8 cellular contexts compared by ENCODE assay signal in genomic region chr5:78647838-78648358, GRCh38. TPM values are rescaled to one million over a fixed set of nuclear protein-coding genes. Genes with fewer than 3 reads are reported as not detected.
DNase-seq lines count a peak whose midpoint lies in the region; ATAC-seq and TF ChIP-seq lines count a peak whose summit lies in the region.

No MANE protein-coding gene starts in this region.

- CTCF ChIA-PET in AG04449 (lab: Yijun Ruan, JAX) (interaction anchor here (0.5 to 1.4 kb wide), 10 partner anchors 13 to 328 kb away, joined by 3 to 4 read pairs (median 3); no protein-coding TSS in a partner anchor), PC-3 (lab: Charles Lee) (interaction anchor here (0.6 kb wide), 1 partner anchor 148 kb away, joined by 3 read pairs; no protein-coding TSS in a partner anchor)

- peak overlapping the region; percentile 66 for H3K27ac Mint-ChIP-seq in dendritic cell treated with granulocyte-macrophage colony-stimulating factor and Interleukin-4, amounts not matched to agents 40 ng/mL and 50 ng/mL, for 4 days

- no peaks in the 10 kb centered on the region for H3K9me3 ChIP-seq in PC-3 (ENCODE audit: low read length)
- H3K9me3 ChIP-seq in lung (ENCODE audit: control insufficient read depth in 2 of 2, insufficient read depth in 1 of 2, low read length in 1 of 2): no peaks in the 10 kb centered on the region
- H3K9me3 ChIP-seq in suprapubic skin: no peaks in the 10 kb centered on the region

- TF ChIP-seq CTCF in AG04449 (IDR thresholded peaks at IDR 0.05; ENCODE audit: insufficient read depth, low read length, missing control alignments) (peak; percentile 17), GM13976 (IDR thresholded peaks at IDR 0.05; ENCODE audit: borderline replicate concordance, control extremely low read depth, extremely low read depth, insufficient read depth, missing control alignments) (peak; percentile 32), PC-3 (conservative IDR thresholded peaks at IDR 0.05; ENCODE audit: low read depth, low read length) (no peak), lung (IDR thresholded peaks at IDR 0.05; ENCODE audit: control extremely low read depth, extremely low read depth) (no peak), suprapubic skin (IDR thresholded peaks at IDR 0.05) (no peak)

- peak overlapping the region; percentile 92 for H3K9ac ChIP-seq in PC-3 (ENCODE audit: low read length)

- H3K36me3 ChIP-seq in PC-3 (ENCODE audit: low read depth, low read length): 0 out of 2 replicates have a peak, but pooled peaks cover 4% of the 10 kb centered on the region
- no peaks in the 10 kb centered on the region for H3K36me3 ChIP-seq in lung (ENCODE audit: control insufficient read depth in 2 of 2, insufficient read depth in 2 of 2, low read length in 2 of 2)
- no peaks in the 10 kb centered on the region for H3K36me3 ChIP-seq in suprapubic skin

- TF ChIP-seq POLR2A in suprapubic skin (IDR thresholded peaks at IDR 0.05): no peak

- peaks cover 53% of the 10 kb centered on the region for H3K79me2 ChIP-seq in PC-3 (ENCODE audit: low read length)

- peaks cover 22% of the 10 kb centered on the region for H3K36me3 Mint-ChIP-seq in dendritic cell treated with granulocyte-macrophage colony-stimulating factor and Interleukin-4, amounts not matched to agents 40 ng/mL and 50 ng/mL, for 4 days (ENCODE audit: low read depth)

- no peaks in the 10 kb centered on the region for H3K9me2 ChIP-seq in PC-3 (replicated peaks; ENCODE audit: low read length)

- peaks cover 39% of the 10 kb centered on the region for H3K4me1 Mint-ChIP-seq in dendritic cell treated with granulocyte-macrophage colony-stimulating factor and Interleukin-4, amounts not matched to agents 40 ng/mL and 50 ng/mL, for 4 days (ENCODE audit: low read depth)

- ATAC-seq in HG02981 (IDR thresholded peaks at IDR 0.05; ENCODE audit: unreplicated experiment) (peak; percentile 26), PC-3 (peak; percentile 27), lung (ENCODE audit: insufficient read depth, low FRiP score) (peak; percentile 10)

- peak overlapping the region; percentile 70 for H3K27ac ChIP-seq in PC-3 (ENCODE audit: low read length)
- peak overlapping the region; percentile 87 to 94 for H3K27ac ChIP-seq in lung (ENCODE audit: low read depth in 1 of 2, low read length in 1 of 2)
- H3K27ac ChIP-seq in suprapubic skin: peak overlapping the region; percentile 95

- H3K4me3 ChIP-seq in AG04449 (ENCODE audit: low read depth, low read length) (peak overlapping the region; percentile 75), PC-3 (ENCODE audit: low read length) (peak overlapping the region; percentile 77), lung (peak overlapping the region; percentile 77), suprapubic skin (peak overlapping the region; percentile 85)

- peaks cover 6% of the 10 kb centered on the region; the same call in 1 of the 2 replicates for H4K20me1 ChIP-seq in PC-3 (ENCODE audit: low read length)

- BruUV-seq in PC-3 (replicated peaks; lab: Mats Ljungman, UMichigan): no TSS peak

- H2AFZ ChIP-seq in PC-3 (ENCODE audit: low read length): peak overlapping the region; percentile 54

- TF ChIP-seq EP300 in suprapubic skin (IDR thresholded peaks at IDR 0.05): no peak

- peak overlapping the region; percentile 87 for H3K4me3 Mint-ChIP-seq in dendritic cell treated with granulocyte-macrophage colony-stimulating factor and Interleukin-4, amounts not matched to agents 40 ng/mL and 50 ng/mL, for 4 days

- POLR2A ChIA-PET in AG04449 (lab: Yijun Ruan, JAX) (interaction anchor here (0.7 to 0.9 kb wide), 2 partner anchors 10 to 100 kb away, joined by 3 read pairs; no protein-coding TSS in a partner anchor), PC-3 (lab: Charles Lee; ENCODE audit: unreplicated experiment) (interaction anchor here (0.6 to 0.9 kb wide), 4 partner anchors 60 to 337 kb away, joined by 3 to 5 read pairs (median 3); partner anchors contain the start of gene ARSB)

- in situ Hi-C loops in GM13976 (cut with MboI; ENCODE audit: low sequenced_read_pairs, unreplicated experiment): no loop called here

- no peaks in the 10 kb centered on the region for H3F3A ChIP-seq in PC-3 (ENCODE audit: low read length, unreplicated experiment)

- 0 to 1% methylated on average over 37 to 47 of the region's 47 CpGs for WGBS in lung, 2 donors
- 0% methylated on average over 26 of the region's 47 CpGs for WGBS in suprapubic skin

- H3K4me2 ChIP-seq in PC-3 (ENCODE audit: low read length): peak overlapping the region; percentile 87

- DNase-seq in AG04449 (ENCODE audit: low read depth, low spot score) (no peak), GM13976 (ENCODE audit: low spot score) (peak; percentile 63), PC-3 (peak; percentile 39), lung (ENCODE audit: low spot score) (peak; percentile 49), suprapubic skin (ENCODE audit: low spot score in 2 of 2) (peak in 1 of 2 donors; percentile 70)
- DNase-seq in activated effector memory CD4-positive, alpha-beta T cell treated with anti-CD3 and anti-CD28 coated beads, Interleukin-2, amount 50 U/mL, for 16 hours: no peak

- H3K27me3 ChIP-seq in PC-3 (ENCODE audit: low read length) (no peaks in the 10 kb centered on the region), lung (ENCODE audit: control insufficient read depth, insufficient read depth) (no peaks in the 10 kb centered on the region), suprapubic skin (no peaks in the 10 kb centered on the region)

- peaks cover 26% of the 10 kb centered on the region for H3K27me3 Mint-ChIP-seq in dendritic cell treated with granulocyte-macrophage colony-stimulating factor and Interleukin-4, amounts not matched to agents 40 ng/mL and 50 ng/mL, for 4 days

- H3K4me1 ChIP-seq in PC-3 (ENCODE audit: insufficient read depth, low read length) (peaks cover 26% of the 10 kb centered on the region), lung (ENCODE audit: control insufficient read depth in 2 of 2, insufficient read depth in 2 of 2, low read length in 2 of 2) (peaks cover 0 to 4% of the 10 kb centered on the region in 2 donors), suprapubic skin (peaks cover 27% of the 10 kb centered on the region)

- H3K9me3 Mint-ChIP-seq in dendritic cell treated with granulocyte-macrophage colony-stimulating factor and Interleukin-4, amounts not matched to agents 40 ng/mL and 50 ng/mL, for 4 days: no peaks in the 10 kb centered on the region

- intact Hi-C loops in PC-3 (cut with micrococcal nuclease): loop anchor here (5.0 to 10.0 kb wide), 4 partner anchors 74 to 319 kb away; no protein-coding TSS in a partner anchor
- intact Hi-C loops in dendritic cell treated with granulocyte-macrophage colony-stimulating factor and Interleukin-4, amounts not matched to agents 40 ng/mL and 50 ng/mL, for 4 days (cut with micrococcal nuclease): loop anchor here (5.0 to 10.0 kb wide), 2 partner anchors 106 to 237 kb away; no protein-coding TSS in a partner anchor

RNA-seq across cellular contexts. Expression of gene LHFPL2, which starts 0.7 kb away (rescaled TPM):
- 19.4 and 21.7 TPM in 2 replicates for total RNA-seq in PC-3 (2014; rRNA removed)
- total RNA-seq in lung: 10 to 100 TPM; 48.4 to 49.4 TPM
- polyA plus RNA-seq in lung: 10 to 100 TPM in 1 of 2 donors, 1 to 10 TPM in 1; 6.5 to 47.0 TPM
- 10 to 100 TPM; 10.3 to 11.6 (median 10.8) TPM for total RNA-seq in suprapubic skin

Comparison
In these comparisons a context has a peak if more than half of its experiments do, and no peak if none do; other contexts are left out.
1. DNase-seq: peak in GM13976 (single experiment), PC-3 (single experiment) and lung (single experiment); none in AG04449 (single experiment) and activated effector memory CD4-positive, alpha-beta T cell treated with anti-CD3 and anti-CD28 coated beads, Interleukin-2, amount 50 U/mL, for 16 hours (single experiment).
2. CTCF ChIP-seq: peak in AG04449 (single experiment) and GM13976 (single experiment); none in PC-3 (single experiment), lung (single experiment) and suprapubic skin (0 of 2).
3. Peak in every context shown above with its lines, with median percentiles within 50 percentile points of each other: H3K4me3 ChIP-seq, ATAC-seq and H3K27ac ChIP-seq.